In the genomic region with DNA sequence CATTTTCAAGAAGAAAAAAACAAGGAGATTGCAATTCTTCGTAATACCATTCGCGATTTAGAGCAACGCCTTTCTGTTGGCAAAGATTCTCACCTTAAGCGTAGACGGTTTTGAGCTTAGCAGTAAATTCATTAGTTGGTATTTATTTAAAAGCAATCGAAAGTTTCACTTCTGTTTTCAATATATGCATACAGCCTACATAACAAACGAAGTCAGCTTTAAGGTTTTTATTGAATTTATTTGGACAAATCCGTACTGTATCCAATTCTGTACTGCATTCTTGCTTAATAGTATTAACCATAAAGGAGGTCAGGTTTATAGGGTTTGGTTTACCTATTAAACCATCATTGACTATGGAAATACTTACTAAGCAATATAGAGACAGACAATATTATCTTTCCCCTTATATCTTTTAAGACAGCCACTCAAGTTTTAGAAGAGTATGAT, we compare ENCODE assay signal across 2 cellular contexts.
TF ChIP-seq lines count a peak whose summit lies in the region.

No MANE protein-coding gene starts in this region.

TF ChIP-seq in K562, 482 proteins besides CTCF, POLR2A, EP300 and RAD21 (continues in another document):
- TF ChIP-seq ZNF24 (IDR thresholded peaks at IDR 0.05), result no peak
- TF ChIP-seq, protein P1, sequence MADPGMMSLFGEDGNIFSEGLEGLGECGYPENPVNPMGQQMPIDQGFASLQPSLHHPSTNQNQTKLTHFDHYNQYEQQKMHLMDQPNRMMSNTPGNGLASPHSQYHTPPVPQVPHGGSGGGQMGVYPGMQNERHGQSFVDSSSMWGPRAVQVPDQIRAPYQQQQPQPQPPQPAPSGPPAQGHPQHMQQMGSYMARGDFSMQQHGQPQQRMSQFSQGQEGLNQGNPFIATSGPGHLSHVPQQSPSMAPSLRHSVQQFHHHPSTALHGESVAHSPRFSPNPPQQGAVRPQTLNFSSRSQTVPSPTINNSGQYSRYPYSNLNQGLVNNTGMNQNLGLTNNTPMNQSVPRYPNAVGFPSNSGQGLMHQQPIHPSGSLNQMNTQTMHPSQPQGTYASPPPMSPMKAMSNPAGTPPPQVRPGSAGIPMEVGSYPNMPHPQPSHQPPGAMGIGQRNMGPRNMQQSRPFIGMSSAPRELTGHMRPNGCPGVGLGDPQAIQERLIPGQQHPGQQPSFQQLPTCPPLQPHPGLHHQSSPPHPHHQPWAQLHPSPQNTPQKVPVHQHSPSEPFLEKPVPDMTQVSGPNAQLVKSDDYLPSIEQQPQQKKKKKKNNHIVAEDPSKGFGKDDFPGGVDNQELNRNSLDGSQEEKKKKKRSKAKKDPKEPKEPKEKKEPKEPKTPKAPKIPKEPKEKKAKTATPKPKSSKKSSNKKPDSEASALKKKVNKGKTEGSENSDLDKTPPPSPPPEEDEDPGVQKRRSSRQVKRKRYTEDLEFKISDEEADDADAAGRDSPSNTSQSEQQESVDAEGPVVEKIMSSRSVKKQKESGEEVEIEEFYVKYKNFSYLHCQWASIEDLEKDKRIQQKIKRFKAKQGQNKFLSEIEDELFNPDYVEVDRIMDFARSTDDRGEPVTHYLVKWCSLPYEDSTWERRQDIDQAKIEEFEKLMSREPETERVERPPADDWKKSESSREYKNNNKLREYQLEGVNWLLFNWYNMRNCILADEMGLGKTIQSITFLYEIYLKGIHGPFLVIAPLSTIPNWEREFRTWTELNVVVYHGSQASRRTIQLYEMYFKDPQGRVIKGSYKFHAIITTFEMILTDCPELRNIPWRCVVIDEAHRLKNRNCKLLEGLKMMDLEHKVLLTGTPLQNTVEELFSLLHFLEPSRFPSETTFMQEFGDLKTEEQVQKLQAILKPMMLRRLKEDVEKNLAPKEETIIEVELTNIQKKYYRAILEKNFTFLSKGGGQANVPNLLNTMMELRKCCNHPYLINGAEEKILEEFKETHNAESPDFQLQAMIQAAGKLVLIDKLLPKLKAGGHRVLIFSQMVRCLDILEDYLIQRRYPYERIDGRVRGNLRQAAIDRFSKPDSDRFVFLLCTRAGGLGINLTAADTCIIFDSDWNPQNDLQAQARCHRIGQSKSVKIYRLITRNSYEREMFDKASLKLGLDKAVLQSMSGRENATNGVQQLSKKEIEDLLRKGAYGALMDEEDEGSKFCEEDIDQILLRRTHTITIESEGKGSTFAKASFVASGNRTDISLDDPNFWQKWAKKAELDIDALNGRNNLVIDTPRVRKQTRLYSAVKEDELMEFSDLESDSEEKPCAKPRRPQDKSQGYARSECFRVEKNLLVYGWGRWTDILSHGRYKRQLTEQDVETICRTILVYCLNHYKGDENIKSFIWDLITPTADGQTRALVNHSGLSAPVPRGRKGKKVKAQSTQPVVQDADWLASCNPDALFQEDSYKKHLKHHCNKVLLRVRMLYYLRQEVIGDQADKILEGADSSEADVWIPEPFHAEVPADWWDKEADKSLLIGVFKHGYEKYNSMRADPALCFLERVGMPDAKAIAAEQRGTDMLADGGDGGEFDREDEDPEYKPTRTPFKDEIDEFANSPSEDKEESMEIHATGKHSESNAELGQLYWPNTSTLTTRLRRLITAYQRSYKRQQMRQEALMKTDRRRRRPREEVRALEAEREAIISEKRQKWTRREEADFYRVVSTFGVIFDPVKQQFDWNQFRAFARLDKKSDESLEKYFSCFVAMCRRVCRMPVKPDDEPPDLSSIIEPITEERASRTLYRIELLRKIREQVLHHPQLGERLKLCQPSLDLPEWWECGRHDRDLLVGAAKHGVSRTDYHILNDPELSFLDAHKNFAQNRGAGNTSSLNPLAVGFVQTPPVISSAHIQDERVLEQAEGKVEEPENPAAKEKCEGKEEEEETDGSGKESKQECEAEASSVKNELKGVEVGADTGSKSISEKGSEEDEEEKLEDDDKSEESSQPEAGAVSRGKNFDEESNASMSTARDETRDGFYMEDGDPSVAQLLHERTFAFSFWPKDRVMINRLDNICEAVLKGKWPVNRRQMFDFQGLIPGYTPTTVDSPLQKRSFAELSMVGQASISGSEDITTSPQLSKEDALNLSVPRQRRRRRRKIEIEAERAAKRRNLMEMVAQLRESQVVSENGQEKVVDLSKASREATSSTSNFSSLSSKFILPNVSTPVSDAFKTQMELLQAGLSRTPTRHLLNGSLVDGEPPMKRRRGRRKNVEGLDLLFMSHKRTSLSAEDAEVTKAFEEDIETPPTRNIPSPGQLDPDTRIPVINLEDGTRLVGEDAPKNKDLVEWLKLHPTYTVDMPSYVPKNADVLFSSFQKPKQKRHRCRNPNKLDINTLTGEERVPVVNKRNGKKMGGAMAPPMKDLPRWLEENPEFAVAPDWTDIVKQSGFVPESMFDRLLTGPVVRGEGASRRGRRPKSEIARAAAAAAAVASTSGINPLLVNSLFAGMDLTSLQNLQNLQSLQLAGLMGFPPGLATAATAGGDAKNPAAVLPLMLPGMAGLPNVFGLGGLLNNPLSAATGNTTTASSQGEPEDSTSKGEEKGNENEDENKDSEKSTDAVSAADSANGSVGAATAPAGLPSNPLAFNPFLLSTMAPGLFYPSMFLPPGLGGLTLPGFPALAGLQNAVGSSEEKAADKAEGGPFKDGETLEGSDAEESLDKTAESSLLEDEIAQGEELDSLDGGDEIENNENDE (IDR thresholded peaks at IDR 0.05; ENCODE audit: low read depth, low read length), result no peak

TF ChIP-seq in HepG2, 621 proteins besides CTCF, POLR2A, EP300 and RAD21 (continues in another document):
- TF ChIP-seq, protein P2, sequence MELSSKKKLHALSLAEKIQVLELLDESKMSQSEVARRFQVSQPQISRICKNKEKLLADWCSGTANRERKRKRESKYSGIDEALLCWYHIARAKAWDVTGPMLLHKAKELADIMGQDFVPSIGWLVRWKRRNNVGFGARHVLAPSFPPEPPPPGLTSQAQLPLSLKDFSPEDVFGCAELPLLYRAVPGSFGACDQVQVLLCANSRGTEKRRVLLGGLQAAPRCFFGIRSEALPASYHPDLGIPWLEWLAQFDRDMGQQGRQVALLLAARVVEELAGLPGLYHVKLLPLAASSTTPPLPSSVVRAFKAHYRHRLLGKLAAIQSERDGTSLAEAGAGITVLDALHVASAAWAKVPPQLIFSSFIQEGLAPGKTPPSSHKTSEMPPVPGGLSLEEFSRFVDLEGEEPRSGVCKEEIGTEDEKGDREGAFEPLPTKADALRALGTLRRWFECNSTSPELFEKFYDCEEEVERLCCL (CRISPR knock-in tag; IDR thresholded peaks at IDR 0.05; ENCODE audit: borderline replicate concordance), result no peak
- TF ChIP-seq WIZ (CRISPR knock-in tag; IDR thresholded peaks at IDR 0.05) (no peak), ZNF614 (CRISPR knock-in tag; IDR thresholded peaks at IDR 0.05; ENCODE audit: borderline replicate concordance) (0 out of 2 replicates have a peak, but pooled peaks have one; percentile 29), NFATC3 (CRISPR knock-in tag; IDR thresholded peaks at IDR 0.05) (no peak), HOXA7 (CRISPR knock-in tag; IDR thresholded peaks at IDR 0.05) (no peak), RCOR2 (CRISPR knock-in tag; IDR thresholded peaks at IDR 0.05) (no peak), HMG20A (CRISPR knock-in tag; IDR thresholded peaks at IDR 0.05; ENCODE audit: borderline replicate concordance) (0 out of 2 replicates have a peak, but pooled peaks have one; percentile 47), HNRNPH1 (optimal IDR thresholded peaks at IDR 0.05; ENCODE audit: low read depth, low read length) (no peak), POLR2G (IDR thresholded peaks at IDR 0.05; ENCODE audit: low read depth, low read length) (peak; percentile 62), ISL2 (CRISPR knock-in tag; IDR thresholded peaks at IDR 0.05) (0 out of 2 replicates have a peak, but pooled peaks have one; percentile 10), EED (CRISPR knock-in tag; IDR thresholded peaks at IDR 0.05) (no peak), ZNF230 (CRISPR knock-in tag; IDR thresholded peaks at IDR 0.05) (no peak), YY1 (IDR thresholded peaks at IDR 0.05; ENCODE audit: insufficient read depth, insufficient replicate concordance, low read depth, low read length) (no peak), AGO2 (optimal IDR thresholded peaks at IDR 0.05; ENCODE audit: low read depth, low read length) (peak; percentile 59), ZNF879 (CRISPR knock-in tag; IDR thresholded peaks at IDR 0.05) (no peak), ZNF496 (CRISPR knock-in tag; IDR thresholded peaks at IDR 0.05; ENCODE audit: insufficient replicate concordance) (no peak), NCOA2 (CRISPR knock-in tag; IDR thresholded peaks at IDR 0.05) (0 out of 2 replicates have a peak, but pooled peaks have one; percentile 8), ZKSCAN8 (CRISPR knock-in tag; IDR thresholded peaks at IDR 0.05; ENCODE audit: borderline replicate concordance) (peak; percentile 40; the same call in 1 of the 2 replicates), CREB1 (IDR thresholded peaks at IDR 0.05) (no peak), CREB1 (CRISPR knock-in tag; IDR thresholded peaks at IDR 0.05) (peak; percentile 7; the same call in 1 of the 2 replicates), SIX4 (CRISPR knock-in tag; IDR thresholded peaks at IDR 0.05) (no peak), SMAD3 (CRISPR knock-in tag; IDR thresholded peaks at IDR 0.05) (no peak)
- TF ChIP-seq, protein P3, sequence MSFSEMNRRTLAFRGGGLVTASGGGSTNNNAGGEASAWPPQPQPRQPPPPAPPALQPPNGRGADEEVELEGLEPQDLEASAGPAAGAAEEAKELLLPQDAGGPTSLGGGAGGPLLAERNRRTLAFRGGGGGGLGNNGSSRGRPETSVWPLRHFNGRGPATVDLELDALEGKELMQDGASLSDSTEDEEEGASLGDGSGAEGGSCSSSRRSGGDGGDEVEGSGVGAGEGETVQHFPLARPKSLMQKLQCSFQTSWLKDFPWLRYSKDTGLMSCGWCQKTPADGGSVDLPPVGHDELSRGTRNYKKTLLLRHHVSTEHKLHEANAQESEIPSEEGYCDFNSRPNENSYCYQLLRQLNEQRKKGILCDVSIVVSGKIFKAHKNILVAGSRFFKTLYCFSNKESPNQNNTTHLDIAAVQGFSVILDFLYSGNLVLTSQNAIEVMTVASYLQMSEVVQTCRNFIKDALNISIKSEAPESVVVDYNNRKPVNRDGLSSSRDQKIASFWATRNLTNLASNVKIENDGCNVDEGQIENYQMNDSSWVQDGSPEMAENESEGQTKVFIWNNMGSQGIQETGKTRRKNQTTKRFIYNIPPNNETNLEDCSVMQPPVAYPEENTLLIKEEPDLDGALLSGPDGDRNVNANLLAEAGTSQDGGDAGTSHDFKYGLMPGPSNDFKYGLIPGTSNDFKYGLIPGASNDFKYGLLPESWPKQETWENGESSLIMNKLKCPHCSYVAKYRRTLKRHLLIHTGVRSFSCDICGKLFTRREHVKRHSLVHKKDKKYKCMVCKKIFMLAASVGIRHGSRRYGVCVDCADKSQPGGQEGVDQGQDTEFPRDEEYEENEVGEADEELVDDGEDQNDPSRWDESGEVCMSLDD (CRISPR knock-in tag; IDR thresholded peaks at IDR 0.05; ENCODE audit: borderline replicate concordance), result no peak
- TF ChIP-seq, protein P4, sequence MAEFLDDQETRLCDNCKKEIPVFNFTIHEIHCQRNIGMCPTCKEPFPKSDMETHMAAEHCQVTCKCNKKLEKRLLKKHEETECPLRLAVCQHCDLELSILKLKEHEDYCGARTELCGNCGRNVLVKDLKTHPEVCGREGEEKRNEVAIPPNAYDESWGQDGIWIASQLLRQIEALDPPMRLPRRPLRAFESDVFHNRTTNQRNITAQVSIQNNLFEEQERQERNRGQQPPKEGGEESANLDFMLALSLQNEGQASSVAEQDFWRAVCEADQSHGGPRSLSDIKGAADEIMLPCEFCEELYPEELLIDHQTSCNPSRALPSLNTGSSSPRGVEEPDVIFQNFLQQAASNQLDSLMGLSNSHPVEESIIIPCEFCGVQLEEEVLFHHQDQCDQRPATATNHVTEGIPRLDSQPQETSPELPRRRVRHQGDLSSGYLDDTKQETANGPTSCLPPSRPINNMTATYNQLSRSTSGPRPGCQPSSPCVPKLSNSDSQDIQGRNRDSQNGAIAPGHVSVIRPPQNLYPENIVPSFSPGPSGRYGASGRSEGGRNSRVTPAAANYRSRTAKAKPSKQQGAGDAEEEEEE (CRISPR knock-in tag; IDR thresholded peaks at IDR 0.05; ENCODE audit: borderline replicate concordance), result no peak
- TF ChIP-seq, protein P5, sequence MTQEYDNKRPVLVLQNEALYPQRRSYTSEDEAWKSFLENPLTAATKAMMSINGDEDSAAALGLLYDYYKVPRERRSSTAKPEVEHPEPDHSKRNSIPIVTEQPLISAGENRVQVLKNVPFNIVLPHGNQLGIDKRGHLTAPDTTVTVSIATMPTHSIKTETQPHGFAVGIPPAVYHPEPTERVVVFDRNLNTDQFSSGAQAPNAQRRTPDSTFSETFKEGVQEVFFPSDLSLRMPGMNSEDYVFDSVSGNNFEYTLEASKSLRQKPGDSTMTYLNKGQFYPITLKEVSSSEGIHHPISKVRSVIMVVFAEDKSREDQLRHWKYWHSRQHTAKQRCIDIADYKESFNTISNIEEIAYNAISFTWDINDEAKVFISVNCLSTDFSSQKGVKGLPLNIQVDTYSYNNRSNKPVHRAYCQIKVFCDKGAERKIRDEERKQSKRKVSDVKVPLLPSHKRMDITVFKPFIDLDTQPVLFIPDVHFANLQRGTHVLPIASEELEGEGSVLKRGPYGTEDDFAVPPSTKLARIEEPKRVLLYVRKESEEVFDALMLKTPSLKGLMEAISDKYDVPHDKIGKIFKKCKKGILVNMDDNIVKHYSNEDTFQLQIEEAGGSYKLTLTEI (CRISPR knock-in tag; conservative IDR thresholded peaks at IDR 0.05), result no peak
- TF ChIP-seq, protein P6, sequence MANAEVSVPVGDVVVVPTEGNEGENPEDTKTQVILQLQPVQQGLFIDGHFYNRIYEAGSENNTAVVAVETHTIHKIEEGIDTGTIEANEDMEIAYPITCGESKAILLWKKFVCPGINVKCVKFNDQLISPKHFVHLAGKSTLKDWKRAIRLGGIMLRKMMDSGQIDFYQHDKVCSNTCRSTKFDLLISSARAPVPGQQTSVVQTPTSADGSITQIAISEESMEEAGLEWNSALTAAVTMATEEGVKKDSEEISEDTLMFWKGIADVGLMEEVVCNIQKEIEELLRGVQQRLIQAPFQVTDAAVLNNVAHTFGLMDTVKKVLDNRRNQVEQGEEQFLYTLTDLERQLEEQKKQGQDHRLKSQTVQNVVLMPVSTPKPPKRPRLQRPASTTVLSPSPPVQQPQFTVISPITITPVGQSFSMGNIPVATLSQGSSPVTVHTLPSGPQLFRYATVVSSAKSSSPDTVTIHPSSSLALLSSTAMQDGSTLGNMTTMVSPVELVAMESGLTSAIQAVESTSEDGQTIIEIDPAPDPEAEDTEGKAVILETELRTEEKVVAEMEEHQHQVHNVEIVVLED (CRISPR knock-in tag; IDR thresholded peaks at IDR 0.05; ENCODE audit: borderline replicate concordance), result no peak
- TF ChIP-seq, protein P7, sequence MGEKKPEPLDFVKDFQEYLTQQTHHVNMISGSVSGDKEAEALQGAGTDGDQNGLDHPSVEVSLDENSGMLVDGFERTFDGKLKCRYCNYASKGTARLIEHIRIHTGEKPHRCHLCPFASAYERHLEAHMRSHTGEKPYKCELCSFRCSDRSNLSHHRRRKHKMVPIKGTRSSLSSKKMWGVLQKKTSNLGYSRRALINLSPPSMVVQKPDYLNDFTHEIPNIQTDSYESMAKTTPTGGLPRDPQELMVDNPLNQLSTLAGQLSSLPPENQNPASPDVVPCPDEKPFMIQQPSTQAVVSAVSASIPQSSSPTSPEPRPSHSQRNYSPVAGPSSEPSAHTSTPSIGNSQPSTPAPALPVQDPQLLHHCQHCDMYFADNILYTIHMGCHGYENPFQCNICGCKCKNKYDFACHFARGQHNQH (CRISPR knock-in tag; IDR thresholded peaks at IDR 0.05), result 0 out of 2 replicates have a peak, but pooled peaks have one; percentile 24
